Comparison of ENCODE assay signal across 7 cellular contexts in the genomic region with DNA sequence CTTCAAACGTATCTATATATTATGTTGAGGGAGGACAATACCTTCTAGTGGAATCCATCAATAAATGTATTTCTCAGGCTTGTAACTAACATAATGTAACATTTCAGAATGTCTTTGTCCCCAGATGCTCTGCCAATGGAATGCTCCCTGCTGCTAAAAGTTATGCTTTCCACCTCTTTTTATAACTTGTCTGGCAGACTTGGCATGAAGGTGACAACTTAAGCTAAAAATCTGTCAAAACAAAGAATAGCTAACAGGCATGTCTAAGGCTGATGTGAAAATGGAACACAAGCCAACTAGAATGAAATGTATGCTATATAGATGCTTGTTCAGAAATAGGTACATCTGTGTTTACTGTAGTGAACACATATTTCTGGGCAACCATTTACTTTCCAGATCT.
"Had no signal": no experiment of that assay in that cellular context is flagged by ENCODE, and none has a peak within 500 bp of the region (broad histone marks: within the 10 kb centered on the region; RNA-seq: fewer than 3 reads in every experiment).

No MANE protein-coding gene starts in this region.

- H3K4me3 ChIP-seq: GM23338, HAP-1 had no signal

- H3K27ac ChIP-seq: HL-60 had no signal

- FAIRE-seq: H1, HepG2 had no signal

- H3K4me2 ChIP-seq: GM23338 had no signal

- H2AFZ ChIP-seq: GM23338 had no signal

- H3K9me3 ChIP-seq: HAP-1 had no signal

- H3K36me3 ChIP-seq: HAP-1 had no signal

- H3K4me1 ChIP-seq: HAP-1 had no signal

- DNase-seq: H7, HFFc6 had no signal
